1 cellular context compared by ENCODE assay signal in genomic region chr1:8023287-8023994, GRCh38.
TF ChIP-seq lines count a peak whose summit lies in the region.

No MANE protein-coding gene starts in this region.

TF ChIP-seq in HepG2, 621 proteins besides CTCF, POLR2A, EP300 and RAD21 (continued from another document and continues in another):
- TF ChIP-seq HNRNPUL1 (IDR thresholded peaks at IDR 0.05; ENCODE audit: low read depth, low read length) (no peak), KDM2A (CRISPR knock-in tag; IDR thresholded peaks at IDR 0.05; ENCODE audit: borderline replicate concordance, low read depth) (no peak), FOXK1 (CRISPR knock-in tag; IDR thresholded peaks at IDR 0.05; ENCODE audit: borderline replicate concordance, low read depth) (no peak), MYPOP (CRISPR knock-in tag; IDR thresholded peaks at IDR 0.05) (0 out of 2 replicates have a peak, but pooled peaks have one; percentile 16), MED8 (CRISPR knock-in tag; IDR thresholded peaks at IDR 0.05; ENCODE audit: insufficient replicate concordance) (no peak), ZNF256 (CRISPR knock-in tag; conservative IDR thresholded peaks at IDR 0.05) (no peak), FOXP1 (IDR thresholded peaks at IDR 0.05) (no peak), FOXP1 (CRISPR knock-in tag; IDR thresholded peaks at IDR 0.05) (no peak), CBFB (CRISPR knock-in tag; IDR thresholded peaks at IDR 0.05) (no peak), TFE3 (CRISPR knock-in tag; IDR thresholded peaks at IDR 0.05) (no peak), ZNF737 (CRISPR knock-in tag; IDR thresholded peaks at IDR 0.05; ENCODE audit: borderline replicate concordance) (no peak), ZMAT5 (CRISPR knock-in tag; IDR thresholded peaks at IDR 0.05; ENCODE audit: borderline replicate concordance, low read depth) (no peak), MAFK (conservative IDR thresholded peaks at IDR 0.05 in 1 of 2, IDR thresholded peaks at IDR 0.05 in 1 of 2; ENCODE audit: low read length in 2 of 2) (no peak), NBN (conservative IDR thresholded peaks at IDR 0.05) (no peak), EHMT2 (IDR thresholded peaks at IDR 0.05; ENCODE audit: borderline replicate concordance, low read depth, low read length) (no peak), RBFOX2 (IDR thresholded peaks at IDR 0.05; ENCODE audit: low read depth, low read length) (peak; percentile 81), HNRNPLL (IDR thresholded peaks at IDR 0.05; ENCODE audit: low read depth, low read length, poor library complexity, severe bottlenecking) (no peak), SALL2 (CRISPR knock-in tag; IDR thresholded peaks at IDR 0.05) (no peak), ARID3A (IDR thresholded peaks at IDR 0.05; ENCODE audit: low read depth, low read length) (no peak), ZIK1 (CRISPR knock-in tag; IDR thresholded peaks at IDR 0.05; ENCODE audit: borderline replicate concordance, low read depth) (no peak), SNAPC2 (CRISPR knock-in tag; IDR thresholded peaks at IDR 0.05) (no peak), KAT7 (CRISPR knock-in tag; IDR thresholded peaks at IDR 0.05; ENCODE audit: borderline replicate concordance) (no peak), PATZ1 (CRISPR knock-in tag; IDR thresholded peaks at IDR 0.05) (no peak), ZC3H13 (CRISPR knock-in tag; IDR thresholded peaks at IDR 0.05) (no peak), ZBTB8A (CRISPR knock-in tag; IDR thresholded peaks at IDR 0.05; ENCODE audit: borderline replicate concordance, low read depth) (no peak), SUZ12 (IDR thresholded peaks at IDR 0.05; ENCODE audit: low read depth, low read length) (no peak), ZNF333 (CRISPR knock-in tag; IDR thresholded peaks at IDR 0.05; ENCODE audit: borderline replicate concordance) (no peak), RBM22 (optimal IDR thresholded peaks at IDR 0.05; ENCODE audit: low read length) (peak; percentile 70), ZNF572 (CRISPR knock-in tag; IDR thresholded peaks at IDR 0.05) (no peak), ZNF3 (CRISPR knock-in tag; IDR thresholded peaks at IDR 0.05) (no peak), ZNF883 (CRISPR knock-in tag; IDR thresholded peaks at IDR 0.05; ENCODE audit: not compliant biosample characterization) (no peak), ZNF350 (CRISPR knock-in tag; IDR thresholded peaks at IDR 0.05; ENCODE audit: borderline replicate concordance, low read depth) (no peak), SRY (CRISPR knock-in tag; IDR thresholded peaks at IDR 0.05) (peak; percentile 20; the same call in 1 of the 2 replicates), ZNF772 (CRISPR knock-in tag; IDR thresholded peaks at IDR 0.05) (no peak), CREB3 (CRISPR knock-in tag; IDR thresholded peaks at IDR 0.05) (no peak), RFXANK (CRISPR knock-in tag; IDR thresholded peaks at IDR 0.05) (no peak), HOXD1 (CRISPR knock-in tag; IDR thresholded peaks at IDR 0.05) (no peak), KDM5A (IDR thresholded peaks at IDR 0.05; ENCODE audit: borderline replicate concordance, low read length) (no peak), STAG1 (CRISPR knock-in tag; IDR thresholded peaks at IDR 0.05) (no peak), RARA (CRISPR knock-in tag; IDR thresholded peaks at IDR 0.05) (0 out of 2 replicates have a peak, but pooled peaks have one; percentile 13), HNRNPH1 (optimal IDR thresholded peaks at IDR 0.05; ENCODE audit: low read depth, low read length) (no peak), HOXA3 (CRISPR knock-in tag; IDR thresholded peaks at IDR 0.05) (no peak), NFYB (CRISPR knock-in tag; IDR thresholded peaks at IDR 0.05) (no peak), ZNF605 (CRISPR knock-in tag; IDR thresholded peaks at IDR 0.05) (no peak), PAF1 (CRISPR knock-in tag; IDR thresholded peaks at IDR 0.05) (peak; percentile 64), SATB2 (CRISPR knock-in tag; IDR thresholded peaks at IDR 0.05) (no peak), ZNF232 (CRISPR knock-in tag; IDR thresholded peaks at IDR 0.05; ENCODE audit: borderline replicate concordance) (peak; percentile 28; the same call in 1 of the 2 replicates), ZBTB7B (CRISPR knock-in tag; IDR thresholded peaks at IDR 0.05) (no peak), ZNF138 (CRISPR knock-in tag; IDR thresholded peaks at IDR 0.05; ENCODE audit: low read depth) (no peak)
- TF ChIP-seq, protein P1, sequence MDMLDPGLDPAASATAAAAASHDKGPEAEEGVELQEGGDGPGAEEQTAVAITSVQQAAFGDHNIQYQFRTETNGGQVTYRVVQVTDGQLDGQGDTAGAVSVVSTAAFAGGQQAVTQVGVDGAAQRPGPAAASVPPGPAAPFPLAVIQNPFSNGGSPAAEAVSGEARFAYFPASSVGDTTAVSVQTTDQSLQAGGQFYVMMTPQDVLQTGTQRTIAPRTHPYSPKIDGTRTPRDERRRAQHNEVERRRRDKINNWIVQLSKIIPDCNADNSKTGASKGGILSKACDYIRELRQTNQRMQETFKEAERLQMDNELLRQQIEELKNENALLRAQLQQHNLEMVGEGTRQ (IDR thresholded peaks at IDR 0.05; ENCODE audit: low read depth, low read length): no peak
- TF ChIP-seq, protein P1 (CRISPR knock-in tag; IDR thresholded peaks at IDR 0.05; ENCODE audit: borderline replicate concordance): no peak
- TF ChIP-seq, protein P2, sequence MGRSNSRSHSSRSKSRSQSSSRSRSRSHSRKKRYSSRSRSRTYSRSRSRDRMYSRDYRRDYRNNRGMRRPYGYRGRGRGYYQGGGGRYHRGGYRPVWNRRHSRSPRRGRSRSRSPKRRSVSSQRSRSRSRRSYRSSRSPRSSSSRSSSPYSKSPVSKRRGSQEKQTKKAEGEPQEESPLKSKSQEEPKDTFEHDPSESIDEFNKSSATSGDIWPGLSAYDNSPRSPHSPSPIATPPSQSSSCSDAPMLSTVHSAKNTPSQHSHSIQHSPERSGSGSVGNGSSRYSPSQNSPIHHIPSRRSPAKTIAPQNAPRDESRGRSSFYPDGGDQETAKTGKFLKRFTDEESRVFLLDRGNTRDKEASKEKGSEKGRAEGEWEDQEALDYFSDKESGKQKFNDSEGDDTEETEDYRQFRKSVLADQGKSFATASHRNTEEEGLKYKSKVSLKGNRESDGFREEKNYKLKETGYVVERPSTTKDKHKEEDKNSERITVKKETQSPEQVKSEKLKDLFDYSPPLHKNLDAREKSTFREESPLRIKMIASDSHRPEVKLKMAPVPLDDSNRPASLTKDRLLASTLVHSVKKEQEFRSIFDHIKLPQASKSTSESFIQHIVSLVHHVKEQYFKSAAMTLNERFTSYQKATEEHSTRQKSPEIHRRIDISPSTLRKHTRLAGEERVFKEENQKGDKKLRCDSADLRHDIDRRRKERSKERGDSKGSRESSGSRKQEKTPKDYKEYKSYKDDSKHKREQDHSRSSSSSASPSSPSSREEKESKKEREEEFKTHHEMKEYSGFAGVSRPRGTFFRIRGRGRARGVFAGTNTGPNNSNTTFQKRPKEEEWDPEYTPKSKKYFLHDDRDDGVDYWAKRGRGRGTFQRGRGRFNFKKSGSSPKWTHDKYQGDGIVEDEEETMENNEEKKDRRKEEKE (IDR thresholded peaks at IDR 0.05): no peak
- TF ChIP-seq, protein P3, sequence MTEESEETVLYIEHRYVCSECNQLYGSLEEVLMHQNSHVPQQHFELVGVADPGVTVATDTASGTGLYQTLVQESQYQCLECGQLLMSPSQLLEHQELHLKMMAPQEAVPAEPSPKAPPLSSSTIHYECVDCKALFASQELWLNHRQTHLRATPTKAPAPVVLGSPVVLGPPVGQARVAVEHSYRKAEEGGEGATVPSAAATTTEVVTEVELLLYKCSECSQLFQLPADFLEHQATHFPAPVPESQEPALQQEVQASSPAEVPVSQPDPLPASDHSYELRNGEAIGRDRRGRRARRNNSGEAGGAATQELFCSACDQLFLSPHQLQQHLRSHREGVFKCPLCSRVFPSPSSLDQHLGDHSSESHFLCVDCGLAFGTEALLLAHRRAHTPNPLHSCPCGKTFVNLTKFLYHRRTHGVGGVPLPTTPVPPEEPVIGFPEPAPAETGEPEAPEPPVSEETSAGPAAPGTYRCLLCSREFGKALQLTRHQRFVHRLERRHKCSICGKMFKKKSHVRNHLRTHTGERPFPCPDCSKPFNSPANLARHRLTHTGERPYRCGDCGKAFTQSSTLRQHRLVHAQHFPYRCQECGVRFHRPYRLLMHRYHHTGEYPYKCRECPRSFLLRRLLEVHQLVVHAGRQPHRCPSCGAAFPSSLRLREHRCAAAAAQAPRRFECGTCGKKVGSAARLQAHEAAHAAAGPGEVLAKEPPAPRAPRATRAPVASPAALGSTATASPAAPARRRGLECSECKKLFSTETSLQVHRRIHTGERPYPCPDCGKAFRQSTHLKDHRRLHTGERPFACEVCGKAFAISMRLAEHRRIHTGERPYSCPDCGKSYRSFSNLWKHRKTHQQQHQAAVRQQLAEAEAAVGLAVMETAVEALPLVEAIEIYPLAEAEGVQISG (CRISPR knock-in tag; IDR thresholded peaks at IDR 0.05): no peak
- TF ChIP-seq, protein P4, sequence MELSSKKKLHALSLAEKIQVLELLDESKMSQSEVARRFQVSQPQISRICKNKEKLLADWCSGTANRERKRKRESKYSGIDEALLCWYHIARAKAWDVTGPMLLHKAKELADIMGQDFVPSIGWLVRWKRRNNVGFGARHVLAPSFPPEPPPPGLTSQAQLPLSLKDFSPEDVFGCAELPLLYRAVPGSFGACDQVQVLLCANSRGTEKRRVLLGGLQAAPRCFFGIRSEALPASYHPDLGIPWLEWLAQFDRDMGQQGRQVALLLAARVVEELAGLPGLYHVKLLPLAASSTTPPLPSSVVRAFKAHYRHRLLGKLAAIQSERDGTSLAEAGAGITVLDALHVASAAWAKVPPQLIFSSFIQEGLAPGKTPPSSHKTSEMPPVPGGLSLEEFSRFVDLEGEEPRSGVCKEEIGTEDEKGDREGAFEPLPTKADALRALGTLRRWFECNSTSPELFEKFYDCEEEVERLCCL (CRISPR knock-in tag; IDR thresholded peaks at IDR 0.05; ENCODE audit: borderline replicate concordance): no peak
- TF ChIP-seq, protein P5, sequence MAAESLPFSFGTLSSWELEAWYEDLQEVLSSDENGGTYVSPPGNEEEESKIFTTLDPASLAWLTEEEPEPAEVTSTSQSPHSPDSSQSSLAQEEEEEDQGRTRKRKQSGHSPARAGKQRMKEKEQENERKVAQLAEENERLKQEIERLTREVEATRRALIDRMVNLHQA (CRISPR knock-in tag; IDR thresholded peaks at IDR 0.05): no peak
